8 cellular contexts compared by ENCODE assay signal in the genomic region with DNA sequence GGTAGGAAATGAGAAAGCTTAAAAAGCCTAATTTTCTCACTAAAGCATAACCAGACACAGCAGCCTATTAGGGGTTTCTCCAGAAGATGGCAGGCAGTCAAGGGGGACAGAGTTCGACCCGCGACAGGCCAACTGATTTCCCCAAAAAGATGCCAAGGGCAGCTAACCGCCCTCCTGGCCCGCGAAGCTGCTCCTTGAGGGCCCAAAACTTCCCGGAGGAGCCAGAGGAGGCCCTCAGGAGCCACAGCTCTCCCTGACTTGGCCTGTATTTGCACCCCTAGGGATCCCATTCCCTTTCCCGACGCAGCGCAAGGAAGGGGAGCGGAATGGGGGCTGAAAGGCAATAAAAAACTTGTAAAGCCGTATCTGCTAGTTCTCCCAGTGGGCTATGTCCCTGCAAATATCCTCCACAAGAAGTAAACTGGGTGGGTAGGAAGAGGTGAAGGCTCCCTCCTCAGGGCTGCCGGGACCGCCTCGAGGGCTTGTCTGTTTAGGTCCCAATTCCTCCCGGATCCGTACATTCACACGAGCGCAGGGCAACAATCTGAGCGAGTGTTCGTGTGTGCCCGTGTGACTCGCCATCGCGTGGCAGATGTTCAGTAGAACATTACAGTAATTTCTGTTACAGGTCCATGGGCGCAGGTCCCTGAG. TPM values are rescaled to one million over a fixed set of nuclear protein-coding genes. Genes with fewer than 3 reads are reported as not detected.
DNase-seq lines count a peak whose midpoint lies in the region; ATAC-seq and TF ChIP-seq lines count a peak whose summit lies in the region.

No MANE protein-coding gene starts in this region.

- no peak for TF ChIP-seq CTCF in breast epithelium (IDR thresholded peaks at IDR 0.05)
- no peak for TF ChIP-seq CTCF in right lobe of liver (IDR thresholded peaks at IDR 0.05)
- no peak for TF ChIP-seq CTCF in transverse colon (IDR thresholded peaks at IDR 0.05)

- H3K36me3 ChIP-seq in HUES64 (ENCODE audit: insufficient read depth, low read length) (peaks cover 13% of the 10 kb centered on the region), breast epithelium (no peaks in the 10 kb centered on the region), right lobe of liver (peaks cover 0 to 4% (median 0%) of the 10 kb centered on the region in 4 donors), transverse colon (peaks cover 0 to 3% (median 0%) of the 10 kb centered on the region in 4 donors)

- ATAC-seq in right lobe of liver = peak in 3 of 4 donors; percentile 32 to 43 (median 41)

- 9% methylated on average over 26 of the region's 26 CpGs for WGBS in HUES64
- WGBS in right lobe of liver (ENCODE audit: insufficient coverage, low coverage, low lambda C conversion rate, missing lambda C conversion rate) = 6% methylated on average over 16 of the region's 26 CpGs
- 9 to 50% methylated on average over 3 to 26 of the region's 26 CpGs for WGBS in transverse colon (ENCODE audit: low coverage in 1 of 2), 2 donors

- in situ Hi-C loops in transverse colon (cut with MboI; ENCODE audit: low pct_ligation_motif_present in 1 of 4, low pct_unique_long_range_greater_than_20kb in 1 of 4, low sequenced_read_pairs in 3 of 4) = no loop called here

- DNase-seq in stimulated activated CD4-positive, alpha-beta T cell treated with anti-CD3 and anti-CD28 coated beads, TNF-alpha, amount 100 ng/mL, for 4 hours (ENCODE audit: low read depth in 3 of 3) = peak in 2 of 3 experiments; percentile 2 to 16
- no peak for DNase-seq in stimulated activated CD4-positive, alpha-beta T cell treated with anti-CD3 and anti-CD28 coated beads, Interleukin-12 subunit alpha, Interleukin-12 subunit beta, amount 100 ng/mL, for 4 hours
- DNase-seq in breast epithelium (ENCODE audit: low spot score in 2 of 2) (no peak), right lobe of liver (no peak), transverse colon (no peak), NCI-H2171 (lab: John Stamatoyannopoulos, UW) (no peak), GM19240 (ENCODE audit: insufficient read length, low spot score) (no peak)

- TF ChIP-seq EP300 in transverse colon (IDR thresholded peaks at IDR 0.05; ENCODE audit: low read depth) = no peak

- H3K4me1 ChIP-seq in HUES64 (ENCODE audit: insufficient read depth, low read length) = peaks cover 6% of the 10 kb centered on the region; the same call in 1 of the 2 replicates
- peaks cover 11 to 30% of the 10 kb centered on the region in 2 donors for H3K4me1 ChIP-seq in breast epithelium
- H3K4me1 ChIP-seq in right lobe of liver = peaks cover 0 to 14% (median 0%) of the 10 kb centered on the region in 4 donors
- H3K4me1 ChIP-seq in transverse colon = peaks cover 27 to 37% (median 31%) of the 10 kb centered on the region in 4 donors

- H3K27me3 ChIP-seq in HUES64 (ENCODE audit: insufficient read depth, low read length) (peaks cover 5% of the 10 kb centered on the region; the same call in 1 of the 2 replicates), breast epithelium (no peaks in the 10 kb centered on the region), right lobe of liver (no peaks in the 10 kb centered on the region), transverse colon (no peaks in the 10 kb centered on the region)

- intact Hi-C loops in breast epithelium (cut with DNase I; ENCODE audit: low total_unique reads) (no loop called here), right lobe of liver (cut with DNase I) (no loop called here), transverse colon (cut with DNase I; ENCODE audit: low total_unique reads) (no loop called here)

- peak overlapping the region; percentile 1; the same call in 1 of the 2 replicates for H3K27ac ChIP-seq in HUES64 (ENCODE audit: low read depth, low read length)
- H3K27ac ChIP-seq in breast epithelium = peak overlapping the region; percentile 99
- H3K27ac ChIP-seq in right lobe of liver = peak overlapping the region; percentile 83 to 92 (median 85)
- H3K27ac ChIP-seq in transverse colon = peak overlapping the region; percentile 87 to 98 (median 95)

- no peak for TF ChIP-seq POLR2A in breast epithelium (IDR thresholded peaks at IDR 0.05)
- TF ChIP-seq POLR2A in right lobe of liver (IDR thresholded peaks at IDR 0.05) = no peak
- no peak for TF ChIP-seq POLR2A in transverse colon (IDR thresholded peaks at IDR 0.05)

- H3K4me3 ChIP-seq in HUES64 (ENCODE audit: low read length) (peak overlapping the region; percentile 86), breast epithelium (peak overlapping the region; percentile 78 to 91 (median 91)), right lobe of liver (peak overlapping the region; percentile 61 to 92 (median 73)), transverse colon (peak overlapping the region; percentile 60 to 85 (median 75))

- no peaks in the 10 kb centered on the region for H3K9me3 ChIP-seq in HUES64 (ENCODE audit: insufficient read depth, low read depth, low read length)
- no peaks in the 10 kb centered on the region for H3K9me3 ChIP-seq in breast epithelium
- H3K9me3 ChIP-seq in right lobe of liver = no peaks in the 10 kb centered on the region
- H3K9me3 ChIP-seq in transverse colon = no peaks in the 10 kb centered on the region

- peak overlapping the region; percentile 76 for H3K9ac ChIP-seq in HUES64 (ENCODE audit: low read depth, low read length)

RNA-seq across cellular contexts. Expression of gene NAGK, which starts 0.8 kb away (rescaled TPM):
- 43.6 TPM for polyA plus RNA-seq in HUES64 (2013, experiment 1 of 2)
- 34.9 TPM for polyA plus RNA-seq in HUES64 (2013, experiment 2 of 2)
- 100 to 1,000 TPM in 1 of 3 donors, 10 to 100 TPM in 2; 71.5 to 115 (median 75.1) TPM for total RNA-seq in breast epithelium
- total RNA-seq in right lobe of liver = 10 to 100 TPM; 17.7 to 51.7 (median 36.1) TPM
- 100 to 1,000 TPM in 1 of 4 donors, 10 to 100 TPM in 3; 58.0 to 125 (median 67.6) TPM for total RNA-seq in transverse colon

Comparison
In these comparisons a context has a peak if more than half of its experiments do, and no peak if none do; other contexts are left out.
1. DNase-seq: peak in stimulated activated CD4-positive, alpha-beta T cell treated with anti-CD3 and anti-CD28 coated beads, TNF-alpha, amount 100 ng/mL, for 4 hours (2 of 3); none in stimulated activated CD4-positive, alpha-beta T cell treated with anti-CD3 and anti-CD28 coated beads, Interleukin-12 subunit alpha, Interleukin-12 subunit beta, amount 100 ng/mL, for 4 hours (single experiment), breast epithelium (0 of 2), right lobe of liver (0 of 3), transverse colon (single experiment), NCI-H2171 (single experiment) and GM19240 (single experiment).
2. H3K27ac ChIP-seq: peak in every context shown above with its lines; median percentile 99 in breast epithelium; 95 in transverse colon; 85 in right lobe of liver; 1 in HUES64.
3. Peak in every context shown above with its lines, with median percentiles within 50 percentile points of each other: H3K4me3 ChIP-seq.